ENCODE assay signal across 8 cellular contexts in genomic region chr1:229507951-229508822, GRCh38. TPM values are rescaled to one million over a fixed set of nuclear protein-coding genes. Genes with fewer than 3 reads are reported as not detected.
DNase-seq lines count a peak whose midpoint lies in the region; ATAC-seq and TF ChIP-seq lines count a peak whose summit lies in the region.

NUP133 (minus strand) TSS chr1:229508341; CDS start chr1:229508249, 92 bp downstream.

- peak within 1 kb of the TSS; percentile 90 for H3K4me3 Mint-ChIP-seq in activated naive CD8-positive, alpha-beta T cell treated with anti-CD3 and anti-CD28 coated beads, Interleukin-2, amount 10 ng/mL, durations not matched to agents 7 days and 5 days

- peaks cover 28% of the 10 kb centered on the region for H3K79me2 ChIP-seq in SU-DHL-6 (ENCODE audit: insufficient read depth, low read length)

- no peaks in the 10 kb centered on the region for H3K9me3 Mint-ChIP-seq in activated naive CD8-positive, alpha-beta T cell treated with anti-CD3 and anti-CD28 coated beads, Interleukin-2, amount 10 ng/mL, durations not matched to agents 7 days and 5 days

- TF ChIP-seq EP300 in ovary (IDR thresholded peaks at IDR 0.05): no peak

- peak within 1 kb of the TSS; percentile 95 for H3K27ac Mint-ChIP-seq in activated naive CD8-positive, alpha-beta T cell treated with anti-CD3 and anti-CD28 coated beads, Interleukin-2, amount 10 ng/mL, durations not matched to agents 7 days and 5 days

- TF ChIP-seq POLR2A in GM10847 (IDR thresholded peaks at IDR 0.05; ENCODE audit: extremely low read depth, insufficient read length) (peak; percentile 91), ovary (IDR thresholded peaks at IDR 0.05) (peak; percentile 94), thyroid gland (IDR thresholded peaks at IDR 0.05) (peak; percentile 12 to 97)

- peaks cover 3% of the 10 kb centered on the region for H3K36me3 Mint-ChIP-seq in activated naive CD8-positive, alpha-beta T cell treated with anti-CD3 and anti-CD28 coated beads, Interleukin-2, amount 10 ng/mL, durations not matched to agents 7 days and 5 days

- H3K4me3 ChIP-seq in SU-DHL-6 (ENCODE audit: insufficient read depth, low read length, poor library complexity, severe bottlenecking) (peak within 1 kb of the TSS; percentile 86), ovary (peak within 1 kb of the TSS; percentile 97), thyroid gland (replicated peaks in 1 of 3) (peak within 1 kb of the TSS; percentile 33 to 95 (median 81))

- H3K27ac ChIP-seq in SU-DHL-6 (ENCODE audit: low read depth, low read length): peak within 1 kb of the TSS; percentile 35; the same call in 1 of the 2 replicates
- peak within 1 kb of the TSS; percentile 84 to 90 for H3K27ac ChIP-seq in ovary
- peak within 1 kb of the TSS; percentile 85 to 93 (median 89) for H3K27ac ChIP-seq in thyroid gland

- peak; percentile 95 for ATAC-seq in HG02678 (IDR thresholded peaks at IDR 0.05; ENCODE audit: unreplicated experiment)
- ATAC-seq in activated naive CD8-positive, alpha-beta T cell treated with anti-CD3 and anti-CD28 coated beads, Interleukin-2, amount 10 ng/mL, durations not matched to agents 7 days and 5 days (ENCODE audit: low read depth): peak; percentile 95

- peak within 1 kb of the TSS; percentile 82 for H3K9ac ChIP-seq in SU-DHL-6 (ENCODE audit: low read length)

- TF ChIP-seq CTCF in SU-DHL-6 (IDR thresholded peaks at IDR 0.05; ENCODE audit: insufficient read depth, low read length, poor library complexity, severe bottlenecking): no peak
- no peak for TF ChIP-seq CTCF in ovary (IDR thresholded peaks at IDR 0.05)
- no peak for TF ChIP-seq CTCF in thyroid gland (IDR thresholded peaks at IDR 0.05)

- no peaks in the 10 kb centered on the region for H3K27me3 Mint-ChIP-seq in activated naive CD8-positive, alpha-beta T cell treated with anti-CD3 and anti-CD28 coated beads, Interleukin-2, amount 10 ng/mL, durations not matched to agents 7 days and 5 days

- 0% methylated on average over 58 to 65 of the region's 65 CpGs for WGBS in ovary, 3 donors
- WGBS in thyroid gland, 2 donors: 0 to 1% methylated on average over 38 to 53 of the region's 65 CpGs

- H2AFZ ChIP-seq in SU-DHL-6 (ENCODE audit: low read depth, low read length, severe bottlenecking): peak within 1 kb of the TSS; percentile 84

- peak within 1 kb of the TSS; percentile 84 for H3K4me2 ChIP-seq in SU-DHL-6 (ENCODE audit: low read depth, low read length, poor library complexity, severe bottlenecking)

- DNase-seq in NCI-H128 (lab: John Stamatoyannopoulos, UW; ENCODE audit: unreplicated experiment) (peak; percentile 98), head of caudate nucleus (peak; percentile 96 to 100 (median 99)), ovary (peak; percentile 99 to 100 (median 99)), thyroid gland (peak; percentile 100)
- DNase-seq in activated naive CD8-positive, alpha-beta T cell treated with anti-CD3 and anti-CD28 coated beads, Interleukin-2, amount 10 ng/mL, durations not matched to agents 7 days and 5 days: peak; percentile 98

- H3K27me3 ChIP-seq in SU-DHL-6 (ENCODE audit: low read length) (no peaks in the 10 kb centered on the region), ovary (no peaks in the 10 kb centered on the region), thyroid gland (no peaks in the 10 kb centered on the region)

- no peaks in the 10 kb centered on the region for H3K9me2 ChIP-seq in SU-DHL-6 (replicated peaks; ENCODE audit: insufficient read depth, low read length)

- intact Hi-C loops in head of caudate nucleus (cut with DNase I): no loop called here
- intact Hi-C loops in ovary (cut with DNase I): no loop called here
- intact Hi-C loops in thyroid gland (cut with DNase I): no loop called here

- H3K9me3 ChIP-seq in SU-DHL-6 (ENCODE audit: insufficient read depth, low read length) (no peaks in the 10 kb centered on the region), ovary (no peaks in the 10 kb centered on the region), thyroid gland (no peaks in the 10 kb centered on the region)

- H3K4me1 ChIP-seq in ovary (ENCODE audit: insufficient read depth) (no peaks in the 10 kb centered on the region), thyroid gland (peaks cover 7 to 8% of the 10 kb centered on the region in 2 donors)

- POLR2A ChIA-PET in activated naive CD8-positive, alpha-beta T cell treated with anti-CD3 and anti-CD28 coated beads, Interleukin-2, amount 10 ng/mL, durations not matched to agents 7 days and 5 days (lab: Charles Lee): interaction anchor here (0.6 to 2.4 kb wide), 15 partner anchors 12 to 253 kb away, joined by 3 to 18 read pairs (median 4); partner anchors contain the start of genes ABCB10, TAF5L and URB2

- no peaks in the 10 kb centered on the region for H3F3A ChIP-seq in SU-DHL-6 (ENCODE audit: insufficient read depth)

- peaks cover 20% of the 10 kb centered on the region for H3K4me1 Mint-ChIP-seq in activated naive CD8-positive, alpha-beta T cell treated with anti-CD3 and anti-CD28 coated beads, Interleukin-2, amount 10 ng/mL, durations not matched to agents 7 days and 5 days

- H3K36me3 ChIP-seq in SU-DHL-6 (ENCODE audit: low read length) (no peaks in the 10 kb centered on the region; the same call in 1 of the 2 replicates), ovary (no peaks in the 10 kb centered on the region), thyroid gland (no peaks in the 10 kb centered on the region)

- no peaks in the 10 kb centered on the region for H4K20me1 ChIP-seq in SU-DHL-6 (ENCODE audit: low read depth, low read length)

RNA-seq across cellular contexts. Expression of gene NUP133, which starts in this region (rescaled TPM):
- 10 to 100 TPM; 42.9 to 47.8 TPM for total RNA-seq in activated naive CD8-positive, alpha-beta T cell treated with anti-CD3 and anti-CD28 coated beads, Interleukin-2, amount 10 ng/mL, durations not matched to agents 7 days and 5 days
- 10 to 100 TPM; 40.5 to 49.2 (median 40.8) TPM for total RNA-seq in ovary
- 10 to 100 TPM; 15.3 to 29.3 TPM for polyA plus RNA-seq in ovary
- total RNA-seq in thyroid gland: 10 to 100 TPM; 29.6 to 40.7 (median 37.3) TPM

Comparison
In these comparisons a context has a peak if more than half of its experiments do, and no peak if none do; other contexts are left out.
1. Peak in every context shown above with its lines: DNase-seq, ATAC-seq, H3K4me3 ChIP-seq and H3K27ac ChIP-seq.
2. H3K27ac ChIP-seq: peak in every context shown above with its lines; median percentile 89 in thyroid gland; 87 in ovary; 35 in SU-DHL-6.